1 cellular context compared by ENCODE assay signal in the genomic region with DNA sequence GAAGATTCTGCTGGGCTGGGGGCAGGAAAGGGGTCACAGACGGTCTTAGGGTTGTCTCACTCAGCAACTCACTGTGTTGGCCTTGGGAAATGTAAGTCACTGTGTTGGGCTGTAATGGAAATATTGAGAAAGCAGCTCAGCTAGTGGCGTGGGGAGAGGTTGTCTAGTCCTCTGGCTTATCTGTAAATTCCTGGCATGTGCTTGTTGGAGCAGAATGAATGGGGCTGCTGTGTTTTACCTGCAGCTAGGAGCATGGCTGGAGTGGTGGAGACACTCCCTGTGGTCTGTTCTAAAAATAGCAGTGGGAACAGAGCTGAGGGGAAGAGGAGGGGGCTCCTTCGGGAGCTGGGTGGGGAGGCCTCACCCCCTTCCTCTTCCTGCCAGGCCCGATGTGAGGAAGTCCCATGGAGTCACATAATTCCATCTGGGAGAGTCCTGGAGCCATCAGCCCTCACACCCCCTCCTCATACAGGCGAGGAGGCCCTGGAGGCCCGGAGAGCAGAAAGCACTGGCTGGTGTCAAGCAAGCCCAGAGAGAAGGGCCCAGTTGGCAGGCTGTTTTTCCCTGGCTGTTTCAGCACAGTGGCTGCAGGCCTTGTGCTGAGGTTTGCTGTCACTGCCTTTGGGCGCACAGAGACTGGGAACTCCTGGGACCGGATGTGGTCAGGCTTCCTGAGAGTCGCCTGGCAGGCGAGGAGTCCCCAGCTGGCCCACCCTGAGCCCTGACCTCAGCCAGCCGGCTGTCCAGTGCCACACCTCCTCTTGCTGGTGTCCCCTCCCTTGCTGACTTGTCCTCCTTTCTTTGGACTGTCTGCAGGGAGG.
A peak's percentile ranks its signal among the peaks of the same experiment; 100 is the strongest.
TF ChIP-seq lines count a peak whose summit lies in the region.

No MANE protein-coding gene starts in this region.

TF ChIP-seq in HepG2, 621 proteins besides CTCF, POLR2A, EP300 and RAD21 (continued from another document and continues in another):
- no peak for TF ChIP-seq SP1 (IDR thresholded peaks at IDR 0.05)
- no peak for TF ChIP-seq SP1 (CRISPR knock-in tag; IDR thresholded peaks at IDR 0.05)
- TF ChIP-seq NFYB (CRISPR knock-in tag; IDR thresholded peaks at IDR 0.05), result no peak
- no peak for TF ChIP-seq U2AF1 (optimal IDR thresholded peaks at IDR 0.05; ENCODE audit: low read depth, low read length)
- TF ChIP-seq ZNF580 (CRISPR knock-in tag; IDR thresholded peaks at IDR 0.05; ENCODE audit: borderline replicate concordance, low read depth), result peak; percentile 23; the same call in 1 of the 2 replicates
- no peak for TF ChIP-seq ZNF354B (CRISPR knock-in tag; IDR thresholded peaks at IDR 0.05)
- TF ChIP-seq HNF4G (IDR thresholded peaks at IDR 0.05; ENCODE audit: borderline replicate concordance, low read depth, low read length), result no peak
- 0 out of 2 replicates have a peak, but pooled peaks have one; percentile 17 for TF ChIP-seq HNF4G (CRISPR knock-in tag; IDR thresholded peaks at IDR 0.05; ENCODE audit: borderline replicate concordance, low read depth)
- TF ChIP-seq ASH2L (IDR thresholded peaks at IDR 0.05; ENCODE audit: insufficient read length, low read depth, low read length), result no peak
- TF ChIP-seq ZNF83 (CRISPR knock-in tag; IDR thresholded peaks at IDR 0.05; ENCODE audit: borderline replicate concordance), result no peak
- TF ChIP-seq ZNF629 (CRISPR knock-in tag; conservative IDR thresholded peaks at IDR 0.05), result no peak
- TF ChIP-seq STAT6 (CRISPR knock-in tag; IDR thresholded peaks at IDR 0.05; ENCODE audit: borderline replicate concordance), result no peak
- TF ChIP-seq ZNF234 (CRISPR knock-in tag; conservative IDR thresholded peaks at IDR 0.05), result no peak
- no peak for TF ChIP-seq IKZF4 (CRISPR knock-in tag; IDR thresholded peaks at IDR 0.05; ENCODE audit: borderline replicate concordance, low read depth, not compliant biosample characterization)
- no peak for TF ChIP-seq ATF7 (IDR thresholded peaks at IDR 0.05)
- TF ChIP-seq ATF7 (CRISPR knock-in tag; IDR thresholded peaks at IDR 0.05), result no peak
- TF ChIP-seq ARNT (IDR thresholded peaks at IDR 0.05), result no peak
- TF ChIP-seq NR2F6 (IDR thresholded peaks at IDR 0.05), result peak; percentile 18; the same call in 1 of the 2 replicates
- peak; percentile 63 for TF ChIP-seq NR2F6 (CRISPR knock-in tag; IDR thresholded peaks at IDR 0.05)
- TF ChIP-seq RBFOX2 (IDR thresholded peaks at IDR 0.05; ENCODE audit: low read depth, low read length), result no peak
- no peak for TF ChIP-seq HMGA1 (CRISPR knock-in tag; conservative IDR thresholded peaks at IDR 0.05)
- peak; percentile 26; the same call in 1 of the 2 replicates for TF ChIP-seq HNF4A (CRISPR knock-in tag; IDR thresholded peaks at IDR 0.05)
- TF ChIP-seq SMAD3 (CRISPR knock-in tag; IDR thresholded peaks at IDR 0.05), result no peak; the same call in 1 of the 2 replicates
- no peak for TF ChIP-seq MED13 (CRISPR knock-in tag; IDR thresholded peaks at IDR 0.05)
- peak; percentile 44; the same call in 1 of the 2 replicates for TF ChIP-seq CEBPG (CRISPR knock-in tag; IDR thresholded peaks at IDR 0.05)
- 0 out of 2 replicates have a peak, but pooled peaks have one; percentile 39 for TF ChIP-seq BORCS8-MEF2B (CRISPR knock-in tag; IDR thresholded peaks at IDR 0.05)
- no peak for TF ChIP-seq ZNF777 (CRISPR knock-in tag; IDR thresholded peaks at IDR 0.05)
- TF ChIP-seq ZNF878 (CRISPR knock-in tag; IDR thresholded peaks at IDR 0.05), result no peak
- TF ChIP-seq, protein P1, sequence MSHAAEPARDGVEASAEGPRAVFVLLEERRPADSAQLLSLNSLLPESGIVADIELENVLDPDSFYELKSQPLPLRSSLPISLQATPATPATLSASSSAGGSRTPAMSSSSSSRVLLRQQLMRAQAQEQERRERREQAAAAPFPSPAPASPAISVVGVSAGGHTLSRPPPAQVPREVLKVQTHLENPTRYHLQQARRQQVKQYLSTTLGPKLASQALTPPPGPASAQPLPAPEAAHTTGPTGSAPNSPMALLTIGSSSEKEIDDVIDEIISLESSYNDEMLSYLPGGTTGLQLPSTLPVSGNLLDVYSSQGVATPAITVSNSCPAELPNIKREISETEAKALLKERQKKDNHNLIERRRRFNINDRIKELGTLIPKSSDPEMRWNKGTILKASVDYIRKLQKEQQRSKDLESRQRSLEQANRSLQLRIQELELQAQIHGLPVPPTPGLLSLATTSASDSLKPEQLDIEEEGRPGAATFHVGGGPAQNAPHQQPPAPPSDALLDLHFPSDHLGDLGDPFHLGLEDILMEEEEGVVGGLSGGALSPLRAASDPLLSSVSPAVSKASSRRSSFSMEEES (CRISPR knock-in tag; IDR thresholded peaks at IDR 0.05), result no peak
- TF ChIP-seq TAF1 (CRISPR knock-in tag; IDR thresholded peaks at IDR 0.05), result peak; percentile 30; the same call in 1 of the 2 replicates
- peak; percentile 57 for TF ChIP-seq GATAD2A (CRISPR knock-in tag; IDR thresholded peaks at IDR 0.05)
- no peak for TF ChIP-seq ZFP36L2 (CRISPR knock-in tag; IDR thresholded peaks at IDR 0.05)
- TF ChIP-seq ZBTB21 (CRISPR knock-in tag; IDR thresholded peaks at IDR 0.05), result no peak
- peak; percentile 36 for TF ChIP-seq RBM22 (optimal IDR thresholded peaks at IDR 0.05; ENCODE audit: low read length)
- TF ChIP-seq PAX8 (CRISPR knock-in tag; IDR thresholded peaks at IDR 0.05; ENCODE audit: borderline replicate concordance), result no peak
- no peak for TF ChIP-seq RARG (CRISPR knock-in tag; IDR thresholded peaks at IDR 0.05; ENCODE audit: low read depth)
- peak; percentile 33; the same call in 1 of the 2 replicates for TF ChIP-seq ZFY (CRISPR knock-in tag; IDR thresholded peaks at IDR 0.05)
- no peak for TF ChIP-seq ZBTB44 (CRISPR knock-in tag; IDR thresholded peaks at IDR 0.05)
- no peak for TF ChIP-seq ZSCAN21 (CRISPR knock-in tag; IDR thresholded peaks at IDR 0.05; ENCODE audit: borderline replicate concordance)
- TF ChIP-seq CREBL2 (CRISPR knock-in tag; IDR thresholded peaks at IDR 0.05; ENCODE audit: borderline replicate concordance), result no peak
- TF ChIP-seq, protein P2, sequence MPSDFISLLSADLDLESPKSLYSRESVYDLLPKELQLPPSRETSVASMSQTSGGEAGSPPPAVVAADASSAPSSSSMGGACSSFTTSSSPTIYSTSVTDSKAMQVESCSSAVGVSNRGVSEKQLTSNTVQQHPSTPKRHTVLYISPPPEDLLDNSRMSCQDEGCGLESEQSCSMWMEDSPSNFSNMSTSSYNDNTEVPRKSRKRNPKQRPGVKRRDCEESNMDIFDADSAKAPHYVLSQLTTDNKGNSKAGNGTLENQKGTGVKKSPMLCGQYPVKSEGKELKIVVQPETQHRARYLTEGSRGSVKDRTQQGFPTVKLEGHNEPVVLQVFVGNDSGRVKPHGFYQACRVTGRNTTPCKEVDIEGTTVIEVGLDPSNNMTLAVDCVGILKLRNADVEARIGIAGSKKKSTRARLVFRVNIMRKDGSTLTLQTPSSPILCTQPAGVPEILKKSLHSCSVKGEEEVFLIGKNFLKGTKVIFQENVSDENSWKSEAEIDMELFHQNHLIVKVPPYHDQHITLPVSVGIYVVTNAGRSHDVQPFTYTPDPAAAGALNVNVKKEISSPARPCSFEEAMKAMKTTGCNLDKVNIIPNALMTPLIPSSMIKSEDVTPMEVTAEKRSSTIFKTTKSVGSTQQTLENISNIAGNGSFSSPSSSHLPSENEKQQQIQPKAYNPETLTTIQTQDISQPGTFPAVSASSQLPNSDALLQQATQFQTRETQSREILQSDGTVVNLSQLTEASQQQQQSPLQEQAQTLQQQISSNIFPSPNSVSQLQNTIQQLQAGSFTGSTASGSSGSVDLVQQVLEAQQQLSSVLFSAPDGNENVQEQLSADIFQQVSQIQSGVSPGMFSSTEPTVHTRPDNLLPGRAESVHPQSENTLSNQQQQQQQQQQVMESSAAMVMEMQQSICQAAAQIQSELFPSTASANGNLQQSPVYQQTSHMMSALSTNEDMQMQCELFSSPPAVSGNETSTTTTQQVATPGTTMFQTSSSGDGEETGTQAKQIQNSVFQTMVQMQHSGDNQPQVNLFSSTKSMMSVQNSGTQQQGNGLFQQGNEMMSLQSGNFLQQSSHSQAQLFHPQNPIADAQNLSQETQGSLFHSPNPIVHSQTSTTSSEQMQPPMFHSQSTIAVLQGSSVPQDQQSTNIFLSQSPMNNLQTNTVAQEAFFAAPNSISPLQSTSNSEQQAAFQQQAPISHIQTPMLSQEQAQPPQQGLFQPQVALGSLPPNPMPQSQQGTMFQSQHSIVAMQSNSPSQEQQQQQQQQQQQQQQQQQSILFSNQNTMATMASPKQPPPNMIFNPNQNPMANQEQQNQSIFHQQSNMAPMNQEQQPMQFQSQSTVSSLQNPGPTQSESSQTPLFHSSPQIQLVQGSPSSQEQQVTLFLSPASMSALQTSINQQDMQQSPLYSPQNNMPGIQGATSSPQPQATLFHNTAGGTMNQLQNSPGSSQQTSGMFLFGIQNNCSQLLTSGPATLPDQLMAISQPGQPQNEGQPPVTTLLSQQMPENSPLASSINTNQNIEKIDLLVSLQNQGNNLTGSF (CRISPR knock-in tag; IDR thresholded peaks at IDR 0.05), result no peak
- TF ChIP-seq CHD2 (IDR thresholded peaks at IDR 0.05; ENCODE audit: low read depth, low read length), result no peak
- TF ChIP-seq ZNF329 (CRISPR knock-in tag; IDR thresholded peaks at IDR 0.05; ENCODE audit: low read depth), result no peak
- peak; percentile 37; the same call in 1 of the 2 replicates for TF ChIP-seq RELA (CRISPR knock-in tag; IDR thresholded peaks at IDR 0.05)
- peak; percentile 67 for TF ChIP-seq SAP130 (CRISPR knock-in tag; IDR thresholded peaks at IDR 0.05; ENCODE audit: low read depth)
- TF ChIP-seq KDM2A (CRISPR knock-in tag; IDR thresholded peaks at IDR 0.05; ENCODE audit: borderline replicate concordance, low read depth), result no peak
- no peak for TF ChIP-seq BRD4 (CRISPR knock-in tag; IDR thresholded peaks at IDR 0.05)
- TF ChIP-seq, protein P3, sequence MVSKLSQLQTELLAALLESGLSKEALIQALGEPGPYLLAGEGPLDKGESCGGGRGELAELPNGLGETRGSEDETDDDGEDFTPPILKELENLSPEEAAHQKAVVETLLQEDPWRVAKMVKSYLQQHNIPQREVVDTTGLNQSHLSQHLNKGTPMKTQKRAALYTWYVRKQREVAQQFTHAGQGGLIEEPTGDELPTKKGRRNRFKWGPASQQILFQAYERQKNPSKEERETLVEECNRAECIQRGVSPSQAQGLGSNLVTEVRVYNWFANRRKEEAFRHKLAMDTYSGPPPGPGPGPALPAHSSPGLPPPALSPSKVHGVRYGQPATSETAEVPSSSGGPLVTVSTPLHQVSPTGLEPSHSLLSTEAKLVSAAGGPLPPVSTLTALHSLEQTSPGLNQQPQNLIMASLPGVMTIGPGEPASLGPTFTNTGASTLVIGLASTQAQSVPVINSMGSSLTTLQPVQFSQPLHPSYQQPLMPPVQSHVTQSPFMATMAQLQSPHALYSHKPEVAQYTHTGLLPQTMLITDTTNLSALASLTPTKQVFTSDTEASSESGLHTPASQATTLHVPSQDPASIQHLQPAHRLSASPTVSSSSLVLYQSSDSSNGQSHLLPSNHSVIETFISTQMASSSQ (IDR thresholded peaks at IDR 0.05; ENCODE audit: low read depth), result no peak
- TF ChIP-seq, protein P3 (CRISPR knock-in tag; IDR thresholded peaks at IDR 0.05; ENCODE audit: borderline replicate concordance), result 0 out of 2 replicates have a peak, but pooled peaks have one; percentile 30
- no peak for TF ChIP-seq STAT5B (CRISPR knock-in tag; IDR thresholded peaks at IDR 0.05)
- no peak for TF ChIP-seq EEA1 (CRISPR knock-in tag; IDR thresholded peaks at IDR 0.05; ENCODE audit: borderline replicate concordance)
- no peak for TF ChIP-seq ZNF101 (CRISPR knock-in tag; IDR thresholded peaks at IDR 0.05; ENCODE audit: borderline replicate concordance, low read depth)
- peak; percentile 29; the same call in 1 of the 2 replicates for TF ChIP-seq NR2C2 (CRISPR knock-in tag; IDR thresholded peaks at IDR 0.05; ENCODE audit: borderline replicate concordance)
- no peak for TF ChIP-seq IRF2 (CRISPR knock-in tag; IDR thresholded peaks at IDR 0.05)
